Comparison of ENCODE assay signal across 25 cellular contexts in genomic region chr3:98209244-98209643, GRCh38. TPM values are rescaled to one million over a fixed set of nuclear protein-coding genes. Genes with fewer than 3 reads are reported as not detected.
DNase-seq lines count a peak whose midpoint lies in the region; ATAC-seq and TF ChIP-seq lines count a peak whose summit lies in the region.
"Had no signal": no experiment of that assay in that cellular context is flagged by ENCODE, and none has a peak within 500 bp of the region (broad histone marks: within the 10 kb centered on the region; RNA-seq: fewer than 3 reads in every experiment).

No MANE protein-coding gene starts in this region.

- H3K36me3 ChIP-seq in Caco-2 (ENCODE audit: control insufficient read depth, insufficient read depth, low read length) (no peaks in the 10 kb centered on the region), HCT116 (ENCODE audit: control insufficient read depth in 1 of 2, insufficient read depth in 2 of 2, low read length in 2 of 2) (no peaks in the 10 kb centered on the region), PC-9 (ENCODE audit: low read depth) (no peaks in the 10 kb centered on the region), mesodermal cell (ENCODE audit: control insufficient read depth, insufficient read depth, low read length) (no peaks in the 10 kb centered on the region)
- H3K36me3 ChIP-seq: BE2C; BLaER1 treated with 17β-estradiol and CSF1 and Interleukin-3, amounts not matched to agents 10 nM and 100 nM had no signal

- CTCF ChIA-PET in Caco-2 (lab: Charles Lee), result no interaction called here
- CTCF ChIA-PET in HCT116 (lab: Charles Lee), result no interaction called here
- CTCF ChIA-PET in PC-9 (lab: Charles Lee), result no interaction called here

- RAD21 ChIA-PET in HCT116 (lab: Charles Lee; ENCODE audit: low non-redundant PET in 1 of 2, low total read pairs in 2 of 2, uncharacterized antibody in 2 of 2, unreplicated experiment in 2 of 2), result no interaction called here

- H3K27ac ChIP-seq in HCT116 (ENCODE audit: low read depth, low read length), result no peak overlapping the region
- H3K27ac ChIP-seq in PC-9, result peak overlapping the region; percentile 38
- H3K27ac ChIP-seq in mesodermal cell (ENCODE audit: low read depth, low read length, severe bottlenecking), result peak overlapping the region; percentile 50
- H3K27ac ChIP-seq: A549; BLaER1 treated with 17β-estradiol and CSF1 and Interleukin-3, amounts not matched to agents 10 nM and 100 nM had no signal

- intact Hi-C loops in Caco-2 (cut with micrococcal nuclease; ENCODE audit: unreplicated experiment), result no loop called here
- intact Hi-C loops in HCT116 (cut with micrococcal nuclease), result no loop called here
- intact Hi-C loops in PC-9 (cut with micrococcal nuclease; ENCODE audit: unreplicated experiment), result no loop called here

- H3K27me3 ChIP-seq in Caco-2 (replicated peaks; ENCODE audit: control insufficient read depth, insufficient read depth, low read length), result no peaks in the 10 kb centered on the region
- H3K27me3 ChIP-seq in HCT116 (ENCODE audit: insufficient read depth, low read length), result no peaks in the 10 kb centered on the region
- no peaks in the 10 kb centered on the region for H3K27me3 ChIP-seq in PC-9 (ENCODE audit: insufficient read depth, low read depth)
- H3K27me3 ChIP-seq: BE2C; BLaER1 treated with 17β-estradiol and CSF1 and Interleukin-3, amounts not matched to agents 10 nM and 100 nM had no signal

- H2AFZ ChIP-seq in HCT116 (ENCODE audit: low read depth, low read length, poor library complexity, severe bottlenecking) (no peak overlapping the region), PC-9 (no peak overlapping the region)
- H2AFZ ChIP-seq: GM23338 had no signal

- H3K4me1 ChIP-seq in Caco-2 (no peaks in the 10 kb centered on the region), HCT116 (ENCODE audit: control insufficient read depth in 1 of 2, insufficient read depth in 2 of 2, low read length in 2 of 2) (peaks cover 0 to 11% of the 10 kb centered on the region in 2 experiments; a peak in 2 of 4 replicates), PC-9 (replicated peaks; ENCODE audit: insufficient read depth) (peaks cover 14% of the 10 kb centered on the region), mesodermal cell (ENCODE audit: control insufficient read depth, insufficient read depth, low read length, poor library complexity, severe bottlenecking) (peaks cover 13% of the 10 kb centered on the region)
- H3K4me1 ChIP-seq: A549; BE2C; BLaER1 treated with 17β-estradiol and CSF1 and Interleukin-3, amounts not matched to agents 10 nM and 100 nM had no signal

- H3K27ac Mint-ChIP-seq in Caco-2 (ENCODE audit: unreplicated experiment), result no peak overlapping the region
- H3K27ac Mint-ChIP-seq: CD14-positive monocyte; CD4-positive, alpha-beta T cell; CD8-positive, alpha-beta memory T cell; GM23338; H9; HFFc6 had no signal

- no peaks in the 10 kb centered on the region for H3K9me2 ChIP-seq in HCT116 (ENCODE audit: insufficient read depth)
- H3K9me2 ChIP-seq in PC-9 (ENCODE audit: insufficient read depth), result no peaks in the 10 kb centered on the region

- H3K36me3 Mint-ChIP-seq in Caco-2 (ENCODE audit: insufficient read depth, unreplicated experiment), result no peaks in the 10 kb centered on the region
- H3K36me3 Mint-ChIP-seq: CD14-positive monocyte; CD8-positive, alpha-beta memory T cell had no signal

- H3K4me3 Mint-ChIP-seq in Caco-2 (ENCODE audit: unreplicated experiment), result peak overlapping the region; percentile 16
- H3K4me3 Mint-ChIP-seq: CD14-positive monocyte; CD4-positive, alpha-beta T cell; CD8-positive, alpha-beta memory T cell; GM23338; H9; HFFc6 had no signal

- DNase-seq in Caco-2 (no peak), HCT116 (ENCODE audit: low read depth, low spot score) (peak; percentile 10), PC-9 (peak in 1 of 2 experiments; percentile 77), epidermal melanocyte (ENCODE audit: insufficient read length, low spot score) (no peak), NK-92 (lab: John Stamatoyannopoulos, UW; ENCODE audit: unreplicated experiment) (no peak)
- DNase-seq in activated CD4-positive, CD25-positive, alpha-beta regulatory T cell (lab: John Stamatoyannopoulos, UW), result no peak
- DNase-seq: 8988T; ACHN; AML-193; BE2C; Calu3; CD4-positive, alpha-beta T cell; CD8-positive, alpha-beta memory T cell; DMS79; EL; GDM1; H9; HFFc6 had no signal

- no peak overlapping the region for H3K9ac ChIP-seq in HCT116 (ENCODE audit: low read length)
- H3K9ac ChIP-seq: BLaER1 treated with 17β-estradiol and CSF1 and Interleukin-3, amounts not matched to agents 10 nM and 100 nM had no signal

- no peak for TF ChIP-seq CTCF in Caco-2 (IDR thresholded peaks at IDR 0.05; ENCODE audit: insufficient read depth in 1 of 2, low read depth in 1 of 2, low read length in 1 of 2, severe bottlenecking in 1 of 2, unreplicated experiment in 1 of 2)
- no peak for TF ChIP-seq CTCF in HCT116 (IDR thresholded peaks at IDR 0.05 in 2 of 3, conservative IDR thresholded peaks at IDR 0.05 in 1 of 3; ENCODE audit: borderline replicate concordance in 1 of 3, insufficient read depth in 1 of 3, low read depth in 2 of 3, low read length in 2 of 3)
- TF ChIP-seq CTCF in PC-9 (conservative IDR thresholded peaks at IDR 0.05), result no peak

- H3K9me3 Mint-ChIP-seq in Caco-2 (ENCODE audit: unreplicated experiment), result no peaks in the 10 kb centered on the region
- H3K9me3 Mint-ChIP-seq: CD4-positive, alpha-beta T cell; H9 had no signal

- no peaks in the 10 kb centered on the region for H4K20me1 ChIP-seq in HCT116 (ENCODE audit: insufficient read depth)
- no peaks in the 10 kb centered on the region for H4K20me1 ChIP-seq in PC-9 (ENCODE audit: insufficient read depth)
- H4K20me1 ChIP-seq: BLaER1 treated with 17β-estradiol and CSF1 and Interleukin-3, amounts not matched to agents 10 nM and 100 nM had no signal

- peaks cover 11% of the 10 kb centered on the region for H3K4me1 Mint-ChIP-seq in Caco-2 (ENCODE audit: low read depth, unreplicated experiment)
- H3K4me1 Mint-ChIP-seq: CD14-positive monocyte; CD8-positive, alpha-beta memory T cell had no signal

- TF ChIP-seq RAD21 in HCT116 (IDR thresholded peaks at IDR 0.05; ENCODE audit: low read depth), result no peak

- TF ChIP-seq POLR2A in HCT116 (IDR thresholded peaks at IDR 0.05; ENCODE audit: borderline replicate concordance, extremely low read depth, insufficient read depth, insufficient read length), result no peak

- H3K4me2 ChIP-seq in HCT116 (ENCODE audit: low read length), result peak overlapping the region; percentile 26
- H3K4me2 ChIP-seq in PC-9, result peak overlapping the region; percentile 9
- H3K4me2 ChIP-seq: A549; BLaER1 treated with 17β-estradiol and CSF1 and Interleukin-3, amounts not matched to agents 10 nM and 100 nM; GM23338 had no signal

- peak; percentile 54 for ATAC-seq in HCT116
- ATAC-seq: A549, GM12878, GM23338 had no signal

- WGBS in mesodermal cell (ENCODE audit: insufficient coverage in 2 of 2), 2 experiments, result no CpG with 5 or more reads among the region's 2 CpGs

- H3K79me2 ChIP-seq in HCT116 (ENCODE audit: insufficient read depth, low read length) (no peaks in the 10 kb centered on the region), PC-9 (ENCODE audit: low read depth) (no peaks in the 10 kb centered on the region)

- BruUV-seq in Caco-2 (replicated peaks; lab: Mats Ljungman, UMichigan) (no TSS peak), HCT116 (replicated peaks; lab: Mats Ljungman, UMichigan) (no TSS peak), PC-9 (replicated peaks; lab: Mats Ljungman, UMichigan) (no TSS peak)

- H3K4me3 ChIP-seq in Caco-2 (ENCODE audit: low read depth, low read length) (no peak overlapping the region), HCT116 (replicated peaks in 1 of 2; ENCODE audit: low read depth in 1 of 2, low read length in 2 of 2) (no peak overlapping the region), PC-9 (no peak overlapping the region), mesodermal cell (ENCODE audit: extremely low read depth, insufficient read depth, low read length, poor library complexity, severe bottlenecking) (no peak overlapping the region)
- H3K4me3 ChIP-seq: A549; BLaER1 treated with 17β-estradiol and CSF1 and Interleukin-3, amounts not matched to agents 10 nM and 100 nM; GM12878; GM23338 had no signal

- no peaks in the 10 kb centered on the region for H3F3A ChIP-seq in PC-9 (ENCODE audit: insufficient read depth, low read depth)

- POLR2A ChIA-PET in Caco-2 (lab: Charles Lee) (no interaction called here), HCT116 (lab: Charles Lee) (no interaction called here), PC-9 (lab: Charles Lee; ENCODE audit: unreplicated experiment) (no interaction called here)

- no peaks in the 10 kb centered on the region for H3K27me3 Mint-ChIP-seq in Caco-2 (ENCODE audit: insufficient read depth, unreplicated experiment)
- H3K27me3 Mint-ChIP-seq: CD4-positive, alpha-beta T cell had no signal

- no peaks in the 10 kb centered on the region for H3K9me3 ChIP-seq in Caco-2
- H3K9me3 ChIP-seq in HCT116 (ENCODE audit: control insufficient read depth in 1 of 2, insufficient read depth in 1 of 2, low read depth in 1 of 2, low read length in 2 of 2), result no peaks in the 10 kb centered on the region
- no peaks in the 10 kb centered on the region for H3K9me3 ChIP-seq in PC-9 (ENCODE audit: insufficient read depth, low read depth)
- H3K9me3 ChIP-seq in mesodermal cell (ENCODE audit: control insufficient read depth, low read length), result no peaks in the 10 kb centered on the region
- H3K9me3 ChIP-seq: A549, BE2C had no signal

TF ChIP-seq in HCT116, 20 proteins besides CTCF, POLR2A, EP300 and RAD21:
- 0 out of 2 replicates have a peak, but pooled peaks have one; percentile 16 for TF ChIP-seq JUND (IDR thresholded peaks at IDR 0.05)
- TF ChIP-seq CEBPB (IDR thresholded peaks at IDR 0.05; ENCODE audit: low read depth), result no peak
- no peak for TF ChIP-seq EZH2 (IDR thresholded peaks at IDR 0.05)
- TF ChIP-seq, protein P1, sequence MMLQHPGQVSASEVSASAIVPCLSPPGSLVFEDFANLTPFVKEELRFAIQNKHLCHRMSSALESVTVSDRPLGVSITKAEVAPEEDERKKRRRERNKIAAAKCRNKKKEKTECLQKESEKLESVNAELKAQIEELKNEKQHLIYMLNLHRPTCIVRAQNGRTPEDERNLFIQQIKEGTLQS (IDR thresholded peaks at IDR 0.05), result no peak
- peak; percentile 9; the same call in 1 of the 2 replicates for TF ChIP-seq FOSL1 (IDR thresholded peaks at IDR 0.05; ENCODE audit: low read depth)
TF ChIP-seq in HCT116: peak in this region for 2.

RNA-seq across cellular contexts. Expression of gene OR5H15, which starts 42.7 kb away (rescaled TPM):
- total RNA-seq in Caco-2 (2022), result not detected in 2 replicates
- total RNA-seq in HCT116 (2021; ENCODE audit: unreplicated experiment), result not detected
- polyA plus RNA-seq in HCT116 (2012), result not detected in 2 replicates
- total RNA-seq in PC-9 (2021), result not detected in 2 replicates
- polyA plus RNA-seq in mesodermal cell (2013, experiment 1 of 2), result not detected
- polyA plus RNA-seq in mesodermal cell (2013, experiment 2 of 2), result not detected
- total RNA-seq: Calu3; CD4-positive, alpha-beta T cell; CD8-positive, alpha-beta memory T cell; GM12878; GM23338; H4; H9; HFFc6 had no signal
- polyA plus RNA-seq: A549; CD14-positive monocyte; CD8-positive, alpha-beta memory T cell; GM12878; GM23338 had no signal

RNA-seq across cellular contexts. Expression of gene OR5H6, which starts 54.8 kb away (rescaled TPM):
- total RNA-seq in Caco-2 (2022), result not detected in 2 replicates
- not detected for total RNA-seq in HCT116 (2021; ENCODE audit: unreplicated experiment)
- not detected in 2 replicates for polyA plus RNA-seq in HCT116 (2012)
- not detected in 2 replicates for total RNA-seq in PC-9 (2021)
- not detected for polyA plus RNA-seq in mesodermal cell (2013, experiment 1 of 2)
- polyA plus RNA-seq in mesodermal cell (2013, experiment 2 of 2), result not detected
- total RNA-seq: Calu3; CD4-positive, alpha-beta T cell; CD8-positive, alpha-beta memory T cell; GM12878; GM23338; H4; H9; HFFc6 had no signal
- polyA plus RNA-seq: A549; CD14-positive monocyte; CD8-positive, alpha-beta memory T cell had no signal
